Comparison of ENCODE assay signal across 24 cellular contexts in the genomic region with DNA sequence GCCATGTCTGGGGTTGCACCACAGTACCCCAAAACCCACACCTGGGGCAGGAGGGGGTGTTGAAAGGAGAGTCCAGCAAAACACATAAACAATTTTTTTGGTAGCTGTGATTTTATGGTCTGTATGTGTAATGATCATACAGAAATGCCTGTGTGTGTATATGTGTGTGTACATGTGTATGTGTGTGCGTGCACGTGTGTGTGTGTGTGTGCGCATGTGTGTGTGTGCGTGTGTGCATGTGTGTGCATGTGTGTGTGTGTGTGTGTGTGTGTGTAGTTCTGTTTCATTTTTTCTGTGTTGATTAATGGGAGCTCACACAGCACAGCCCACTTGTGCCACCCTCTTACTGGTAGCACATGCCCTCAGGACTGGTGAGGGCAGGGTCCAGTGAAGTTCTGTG.
"Had no signal": no experiment of that assay in that cellular context is flagged by ENCODE, and none has a peak within 500 bp of the region (broad histone marks: within the 10 kb centered on the region; RNA-seq: fewer than 3 reads in every experiment).

No MANE protein-coding gene starts in this region.

- H3K27ac ChIP-seq: HL-60, KMS-11 had no signal

- DNase-seq: Kasumi-1, MM.1S, NCI-H1092 treated with DMSO at 0.1 percent for 48 hours, NCI-H1436, NCI-H187, NCI-H2029, NCI-H2081 treated with DMSO at 0.1 percent for 48 hours, NCI-H2171, NCI-H226, NCI-H446, NCI-H510A, NCI-H524 treated with DMSO at 0.1 percent for 48 hours, NCI-H69, NCI-H774, Right ventricle myocardium superior, RPMI8226, SIG-M5, SK-N-SH, SW 1271, T-cell had no signal

- ATAC-seq: K562, T-cell had no signal

- H3K9ac ChIP-seq: KMS-11, SK-N-SH had no signal

- H3K4me2 ChIP-seq: KMS-11, SK-N-SH had no signal

- FAIRE-seq: K562, RCC 7860 had no signal

- H3K4me3 ChIP-seq: K562 had no signal

- H3K9me3 ChIP-seq: SK-N-SH had no signal
